ENCODE assay signal across 1 cellular context in genomic region chr1:168510595-168510918, GRCh38.
TF ChIP-seq lines count a peak whose summit lies in the region.

No MANE protein-coding gene starts in this region.

TF ChIP-seq in GM12878, 131 proteins besides CTCF, POLR2A, EP300 and RAD21:
- TF ChIP-seq SUPT20H (IDR thresholded peaks at IDR 0.05; ENCODE audit: borderline replicate concordance, control insufficient read depth, low read depth, low read length) (no peak), BACH1 (IDR thresholded peaks at IDR 0.05; ENCODE audit: borderline replicate concordance) (no peak), TARDBP (IDR thresholded peaks at IDR 0.05; ENCODE audit: borderline replicate concordance) (no peak), RB1 (IDR thresholded peaks at IDR 0.05; ENCODE audit: borderline replicate concordance) (no peak), PRDM15 (CRISPR knock-in tag; IDR thresholded peaks at IDR 0.05) (no peak), HCFC1 (IDR thresholded peaks at IDR 0.05; ENCODE audit: low read length) (0 out of 2 replicates have a peak, but pooled peaks have one; percentile 7), MAX (IDR thresholded peaks at IDR 0.05; ENCODE audit: low read depth, low read length) (no peak), RAD51 (IDR thresholded peaks at IDR 0.05) (peak; percentile 61; the same call in 1 of the 2 replicates), SMARCA5 (IDR thresholded peaks at IDR 0.05) (no peak; the same call in 1 of the 2 replicates), NR2C1 (IDR thresholded peaks at IDR 0.05) (no peak), ELK1 (IDR thresholded peaks at IDR 0.05; ENCODE audit: low read depth, low read length) (no peak), ZNF207 (IDR thresholded peaks at IDR 0.05; ENCODE audit: borderline replicate concordance) (no peak), PAX5 (IDR thresholded peaks at IDR 0.05; ENCODE audit: borderline replicate concordance, low read depth, low read length) (no peak), ATF7 (IDR thresholded peaks at IDR 0.05; ENCODE audit: low read depth) (peak; percentile 94), BHLHE40 (IDR thresholded peaks at IDR 0.05; ENCODE audit: borderline replicate concordance in 1 of 2, low read depth in 2 of 2, low read length in 1 of 2) (no peak), ZNF217 (IDR thresholded peaks at IDR 0.05) (0 out of 2 replicates have a peak, but pooled peaks have one; percentile 11), SREBF1 (IDR thresholded peaks at IDR 0.05; ENCODE audit: low read length) (no peak), KLF5 (IDR thresholded peaks at IDR 0.05; ENCODE audit: partially characterized antibody) (no peak), MLLT1 (IDR thresholded peaks at IDR 0.05) (peak; percentile 82; the same call in 1 of the 2 replicates), RELB (IDR thresholded peaks at IDR 0.05; ENCODE audit: low read depth) (0 out of 2 replicates have a peak, but pooled peaks have one; percentile 2), HDAC2 (IDR thresholded peaks at IDR 0.05) (no peak), USF1 (IDR thresholded peaks at IDR 0.05; ENCODE audit: borderline replicate concordance, extremely low read length, insufficient read depth, low read depth, low read length) (no peak), NFXL1 (IDR thresholded peaks at IDR 0.05; ENCODE audit: borderline replicate concordance) (no peak), RELA (IDR thresholded peaks at IDR 0.05; ENCODE audit: borderline replicate concordance, partially characterized antibody) (no peak), CBFB (IDR thresholded peaks at IDR 0.05; ENCODE audit: low read depth) (no peak), CREM (IDR thresholded peaks at IDR 0.05; ENCODE audit: low read depth) (no peak), SIN3A (IDR thresholded peaks at IDR 0.05; ENCODE audit: low read depth, low read length) (no peak), CREB1 (IDR thresholded peaks at IDR 0.05; ENCODE audit: low read depth) (no peak), MTA2 (IDR thresholded peaks at IDR 0.05; ENCODE audit: low read depth) (0 out of 2 replicates have a peak, but pooled peaks have one; percentile 8), IKZF1 (conservative IDR thresholded peaks at IDR 0.05) (peak; percentile 21), ASH2L (IDR thresholded peaks at IDR 0.05; ENCODE audit: borderline replicate concordance, low read depth) (no peak), E2F8 (IDR thresholded peaks at IDR 0.05; ENCODE audit: low read depth, partially characterized antibody) (no peak), IKZF2 (IDR thresholded peaks at IDR 0.05) (peak in 1 of 2 experiments; percentile 4; a peak in 3 of 4 replicates), NKRF (conservative IDR thresholded peaks at IDR 0.05) (0 out of 2 replicates have a peak, but pooled peaks have one; percentile 16), SREBF2 (IDR thresholded peaks at IDR 0.05; ENCODE audit: low read length) (no peak)
